ENCODE assay signal across 8 cellular contexts in genomic region chr19:2274937-2275535, GRCh38. TPM values are rescaled to one million over a fixed set of nuclear protein-coding genes. Genes with fewer than 3 reads are reported as not detected.
DNase-seq lines count a peak whose midpoint lies in the region; ATAC-seq and TF ChIP-seq lines count a peak whose summit lies in the region.

No MANE protein-coding gene starts in this region.

- H3K4me3 ChIP-seq in right lobe of liver (no peak overlapping the region), thyroid gland (replicated peaks in 1 of 3) (no peak overlapping the region)

- peak; percentile 40 for DNase-seq in NCI-H2107 treated with DMSO at 0.1 percent for 48 hours (lab: John Stamatoyannopoulos, UW; ENCODE audit: unreplicated experiment)
- DNase-seq in NCI-H2107 (lab: John Stamatoyannopoulos, UW): no peak
- DNase-seq in T-cell: peak in 15 of 34 experiments; percentile 32 to 68 (median 45)
- DNase-seq in dermis blood vessel endothelial cell: peak; percentile 77
- peak in 2 of 3 donors; percentile 57 to 70 for DNase-seq in right lobe of liver
- DNase-seq in thyroid gland: peak; percentile 65 to 69

- TF ChIP-seq CTCF in right lobe of liver (IDR thresholded peaks at IDR 0.05) (peak; percentile 51 to 57 (median 54)), thyroid gland (IDR thresholded peaks at IDR 0.05) (peak in 4 of 6 experiments; percentile 42 to 55 (median 46))

- TF ChIP-seq RAD21 in Ishikawa (IDR thresholded peaks at IDR 0.05; ENCODE audit: low read depth): peak; percentile 73

- 55% methylated on average over 5 of the region's 16 CpGs for WGBS in right lobe of liver (ENCODE audit: insufficient coverage, low coverage, low lambda C conversion rate, missing lambda C conversion rate)
- 58 to 61% methylated on average over 12 to 15 of the region's 16 CpGs for WGBS in thyroid gland, 2 donors

- POLR2A ChIA-PET in T-cell (lab: Charles Lee): interaction anchor here (0.6 to 0.7 kb wide), 3 partner anchors 8 to 37 kb away, joined by 3 to 14 read pairs (median 3); no protein-coding TSS in a partner anchor

- intact Hi-C loops in right lobe of liver (cut with DNase I) (loop anchor here (5.0 kb wide), 2 partner anchors 38 to 113 kb away; partner anchors contain the start of genes PLEKHJ1 (in 2 of the 2), SF3A2 (in 2 of the 2) and DOT1L (in 1 of the 2)), thyroid gland (cut with DNase I) (loop anchor here (5.0 kb wide), 1 partner anchor 113 kb away; the partner anchor contains the start of gene DOT1L)

- H3K27me3 Mint-ChIP-seq in T-cell: no peaks in the 10 kb centered on the region

- H3K27me3 ChIP-seq in right lobe of liver (no peaks in the 10 kb centered on the region), thyroid gland (no peaks in the 10 kb centered on the region)

- peaks cover 17% of the 10 kb centered on the region for H3K36me3 Mint-ChIP-seq in T-cell

- H3K9me3 ChIP-seq in right lobe of liver: no peaks in the 10 kb centered on the region
- no peaks in the 10 kb centered on the region for H3K9me3 ChIP-seq in thyroid gland

- no peak overlapping the region for H3K27ac ChIP-seq in right lobe of liver
- H3K27ac ChIP-seq in thyroid gland: peak overlapping the region in 1 of 3 donors; percentile 23

- H3K4me1 Mint-ChIP-seq in T-cell: peaks cover 36 to 38% (median 36%) of the 10 kb centered on the region in 3 donors

- peaks cover 0 to 32% (median 8%) of the 10 kb centered on the region in 4 donors for H3K4me1 ChIP-seq in right lobe of liver
- peaks cover 11 to 41% of the 10 kb centered on the region in 2 donors for H3K4me1 ChIP-seq in thyroid gland

- CTCF ChIA-PET in T-cell (lab: Charles Lee): interaction anchor here in 1 of 2 donors (0.6 kb wide), 1 partner anchor 824 kb away, joined by 5 read pairs; no protein-coding TSS in a partner anchor

- H3K9me3 Mint-ChIP-seq in T-cell: no peaks in the 10 kb centered on the region

- TF ChIP-seq POLR2A in right lobe of liver (IDR thresholded peaks at IDR 0.05) (no peak), thyroid gland (IDR thresholded peaks at IDR 0.05) (no peak)

- no peak for TF ChIP-seq EP300 in Ishikawa (IDR thresholded peaks at IDR 0.05; ENCODE audit: borderline replicate concordance)

- H3K36me3 ChIP-seq in right lobe of liver (peaks cover 0 to 18% (median 5%) of the 10 kb centered on the region in 4 donors), thyroid gland (peaks cover 13 to 20% of the 10 kb centered on the region in 2 donors)

- H3K27ac Mint-ChIP-seq in T-cell: peak overlapping the region; percentile 48 to 73

- peak in 3 of 4 experiments; percentile 7 to 23 (median 18) for ATAC-seq in T-cell (replicated peaks in 1 of 4)
- peak; percentile 35 to 45 (median 38) for ATAC-seq in right lobe of liver
- ATAC-seq in HG02610 (IDR thresholded peaks at IDR 0.05; ENCODE audit: unreplicated experiment): no peak

- H3K4me3 Mint-ChIP-seq in T-cell: peak overlapping the region in 2 of 3 donors; percentile 27 to 39

TF ChIP-seq in Ishikawa, 13 proteins besides CTCF, POLR2A, EP300 and RAD21:
- TF ChIP-seq USF1 (IDR thresholded peaks at IDR 0.05) (no peak), YY1 (IDR thresholded peaks at IDR 0.05; ENCODE audit: low read depth) (no peak), MAX (IDR thresholded peaks at IDR 0.05) (no peak), TEAD4 (IDR thresholded peaks at IDR 0.05) (peak; percentile 54), REST (IDR thresholded peaks at IDR 0.05; ENCODE audit: low read depth) (0 out of 2 replicates have a peak, but pooled peaks have one; percentile 23)

RNA-seq across cellular contexts. Expression of gene PEAK3, which starts 6.9 kb away (rescaled TPM):
- under 1 TPM in 3 of 5 donors, not detected in 2; 0.22 to 0.49 (median 0.30) TPM for total RNA-seq in T-cell
- 0.17 and 0.19 TPM in 2 replicates for total RNA-seq in dermis blood vessel endothelial cell
- under 1 TPM; 0.07 to 0.49 (median 0.36) TPM for total RNA-seq in right lobe of liver
- total RNA-seq in thyroid gland: 1 to 10 TPM in 1 of 4 donors, under 1 TPM in 3; 0.27 to 1.6 (median 0.59) TPM

RNA-seq across cellular contexts. Expression of gene JSRP1, which starts 18.8 kb away (rescaled TPM):
- 1 to 10 TPM in 2 of 5 donors, under 1 TPM in 2, not detected in 1; 0.42 to 1.5 (median 1.0) TPM for total RNA-seq in T-cell
- 0.17 TPM in 1 of 2 replicates, not detected in the other for total RNA-seq in dermis blood vessel endothelial cell
- total RNA-seq in right lobe of liver: under 1 TPM in 3 of 6 experiments, not detected in 3; 0.28 to 0.81 (median 0.42) TPM
- total RNA-seq in thyroid gland: not detected

RNA-seq across cellular contexts. Expression of gene AMH, which starts 25.9 kb away (rescaled TPM):
- total RNA-seq in T-cell (10 to 100 TPM in 2 of 5 donors, 1 to 10 TPM in 3; 2.1 to 13.5 (median 5.3) TPM), dermis blood vessel endothelial cell (1.3 and 1.5 TPM in 2 replicates), right lobe of liver (1 to 10 TPM in 1 of 6 experiments, under 1 TPM in 5; 0.24 to 1.2 (median 0.59) TPM), thyroid gland (1 to 10 TPM in 1 of 4 donors, under 1 TPM in 1, not detected in 2; 0.33 to 4.2 TPM)

RNA-seq across cellular contexts. Expression of gene LINGO3, which starts 32.9 kb away (rescaled TPM):
- 1 to 10 TPM in 2 of 5 donors, under 1 TPM in 3; 0.23 to 1.7 (median 0.99) TPM for total RNA-seq in T-cell
- total RNA-seq in dermis blood vessel endothelial cell: not detected in 2 replicates
- total RNA-seq in right lobe of liver: not detected
- total RNA-seq in thyroid gland: under 1 TPM in 1 of 4 donors, not detected in 3; 0.45 TPM

RNA-seq across cellular contexts. Expression of gene SF3A2, which starts 38.4 kb away (rescaled TPM):
- total RNA-seq in T-cell (100 to 1,000 TPM; 130 to 172 (median 161) TPM), dermis blood vessel endothelial cell (43.4 and 93.6 TPM in 2 replicates), right lobe of liver (10 to 100 TPM; 14.0 to 22.1 (median 19.1) TPM), thyroid gland (10 to 100 TPM; 25.7 to 39.8 (median 30.3) TPM)
